Comparison of ENCODE assay signal across 1 cellular context in genomic region chr2:99495461-99495860, GRCh38.
TF ChIP-seq lines count a peak whose summit lies in the region.

No MANE protein-coding gene starts in this region.

TF ChIP-seq in H1, 55 proteins besides CTCF, POLR2A, EP300 and RAD21 (continued from another document):
- TF ChIP-seq TBP (IDR thresholded peaks at IDR 0.05; ENCODE audit: low read depth, low read length) = no peak
- TF ChIP-seq CREB1 (IDR thresholded peaks at IDR 0.05) = no peak
- TF ChIP-seq HDAC2 (IDR thresholded peaks at IDR 0.05; ENCODE audit: borderline replicate concordance in 1 of 2, low read depth in 2 of 2, low read length in 2 of 2) = no peak
